Comparison of ENCODE assay signal across 17 cellular contexts in genomic region chr9:79644048-79644447, GRCh38.
DNase-seq lines count a peak whose midpoint lies in the region; ATAC-seq and TF ChIP-seq lines count a peak whose summit lies in the region.
"Had no signal": no experiment of that assay in that cellular context is flagged by ENCODE, and none has a peak within 500 bp of the region (broad histone marks: within the 10 kb centered on the region; RNA-seq: fewer than 3 reads in every experiment).

No MANE protein-coding gene starts in this region.

- no peak overlapping the region for H2BK12ac ChIP-seq in trophoblast cell (ENCODE audit: low read length)

- no peaks in the 10 kb centered on the region for H3K9me3 ChIP-seq in trophoblast cell (ENCODE audit: insufficient read depth, low read depth, low read length)
- H3K9me3 ChIP-seq in gastrocnemius medialis: no peaks in the 10 kb centered on the region
- no peaks in the 10 kb centered on the region for H3K9me3 ChIP-seq in esophagus squamous epithelium
- H3K9me3 ChIP-seq: Caco-2 had no signal

- H2BK120ac ChIP-seq in trophoblast cell (ENCODE audit: insufficient read depth, low read length, poor library complexity): no peak overlapping the region

- H2AK5ac ChIP-seq in trophoblast cell (ENCODE audit: low read length): no peak overlapping the region

- peaks cover 1% of the 10 kb centered on the region for H3K79me2 ChIP-seq in trophoblast cell (ENCODE audit: control insufficient read depth, insufficient read depth, low read length, poor library complexity)

- intact Hi-C loops in gastrocnemius medialis (cut with DNase I; ENCODE audit: low total_unique reads) (loop anchor here (5.0 kb wide), 1 partner anchor 38 kb away; no protein-coding TSS in a partner anchor), left cardiac atrium (cut with DNase I) (no loop called here), esophagus squamous epithelium (cut with DNase I) (no loop called here)

- H3K4me1 ChIP-seq in trophoblast cell (ENCODE audit: control insufficient read depth in 1 of 2, insufficient read depth in 2 of 2, low read length in 2 of 2) (no peaks in the 10 kb centered on the region), gastrocnemius medialis (peaks cover 9 to 14% of the 10 kb centered on the region in 2 donors), esophagus squamous epithelium (peaks cover 0 to 13% (median 0%) of the 10 kb centered on the region in 3 donors)
- H3K4me1 ChIP-seq: Caco-2 had no signal

- H3K27me3 Mint-ChIP-seq in nephron progenitor cell (ENCODE audit: low read depth, poor library complexity): no peaks in the 10 kb centered on the region
- H3K27me3 Mint-ChIP-seq: B cell; CD4-positive, alpha-beta T cell had no signal

- H3K36me3 Mint-ChIP-seq in nephron progenitor cell (ENCODE audit: low read depth): peaks cover 64% of the 10 kb centered on the region

- peak overlapping the region; percentile 36 for H3K4ac ChIP-seq in trophoblast cell (ENCODE audit: low read depth, low read length)

- TF ChIP-seq POLR2A in gastrocnemius medialis (IDR thresholded peaks at IDR 0.05) (no peak), esophagus squamous epithelium (IDR thresholded peaks at IDR 0.05) (no peak)

- no peaks in the 10 kb centered on the region for H3K79me1 ChIP-seq in trophoblast cell (ENCODE audit: low read length)

- TF ChIP-seq CTCF in nephron progenitor cell (IDR thresholded peaks at IDR 0.05) (no peak), gastrocnemius medialis (IDR thresholded peaks at IDR 0.05 in 4 of 5, conservative IDR thresholded peaks at IDR 0.05 in 1 of 5) (no peak), esophagus squamous epithelium (IDR thresholded peaks at IDR 0.05) (no peak)

- H4K8ac ChIP-seq in trophoblast cell (ENCODE audit: low read depth, low read length): no peak overlapping the region

- H3K18ac ChIP-seq in trophoblast cell (ENCODE audit: low read length): no peak overlapping the region

- H3K4me3 ChIP-seq in trophoblast cell (ENCODE audit: low read depth, low read length) (no peak overlapping the region), gastrocnemius medialis (no peak overlapping the region), esophagus squamous epithelium (no peak overlapping the region)
- H3K4me3 ChIP-seq: BLaER1 treated with 17β-estradiol and CSF1 and Interleukin-3, amounts not matched to agents 10 nM and 100 nM had no signal

- in situ Hi-C loops in gastrocnemius medialis (cut with MboI; ENCODE audit: low sequenced_read_pairs in 4 of 4): no loop called here

- no peak overlapping the region for H4K12ac ChIP-seq in trophoblast cell (ENCODE audit: low read depth, low read length)

- peak overlapping the region; percentile 91 for H3K27ac Mint-ChIP-seq in nephron progenitor cell
- H3K27ac Mint-ChIP-seq: B cell; CD4-positive, alpha-beta T cell; CD8-positive, alpha-beta T cell had no signal

- H3K27ac ChIP-seq in trophoblast cell (ENCODE audit: low read depth, low read length): no peak overlapping the region
- peak overlapping the region; percentile 39 to 69 (median 49) for H3K27ac ChIP-seq in gastrocnemius medialis
- H3K27ac ChIP-seq in esophagus squamous epithelium: no peak overlapping the region
- H3K27ac ChIP-seq: BLaER1 treated with 17β-estradiol and CSF1 and Interleukin-3, amounts not matched to agents 10 nM and 100 nM; C4-2B had no signal

- ATAC-seq in gastrocnemius medialis (no peak), left cardiac atrium (no peak)
- ATAC-seq: CD8-positive, alpha-beta T cell had no signal

- peaks cover 25% of the 10 kb centered on the region for H3K9me3 Mint-ChIP-seq in nephron progenitor cell

- no peak overlapping the region for H2AFZ ChIP-seq in trophoblast cell (ENCODE audit: insufficient read depth, low read length, poor library complexity)

- H3K14ac ChIP-seq in trophoblast cell (ENCODE audit: low read length): no peak overlapping the region

- no CpG with 5 or more reads among the region's 6 CpGs for WGBS in trophoblast cell (ENCODE audit: extremely low coverage, insufficient coverage, insufficient read length)
- WGBS in esophagus squamous epithelium, 2 donors: 85 to 87% methylated on average over 6 of the region's 6 CpGs

- no peak overlapping the region for H2BK5ac ChIP-seq in trophoblast cell (ENCODE audit: low read depth, low read length, poor library complexity)

- H3K27me3 ChIP-seq in trophoblast cell (ENCODE audit: insufficient read depth, low read length) (no peaks in the 10 kb centered on the region), gastrocnemius medialis (no peaks in the 10 kb centered on the region), esophagus squamous epithelium (no peaks in the 10 kb centered on the region)
- H3K27me3 ChIP-seq: BLaER1 treated with 17β-estradiol and CSF1 and Interleukin-3, amounts not matched to agents 10 nM and 100 nM had no signal

- peaks cover 6 to 8% of the 10 kb centered on the region in 2 experiments for H3K36me3 ChIP-seq in trophoblast cell (ENCODE audit: control insufficient read depth in 1 of 2, insufficient read depth in 2 of 2, low read length in 2 of 2)
- H3K36me3 ChIP-seq in gastrocnemius medialis: no peaks in the 10 kb centered on the region
- peaks cover 0 to 16% (median 0%) of the 10 kb centered on the region in 3 donors for H3K36me3 ChIP-seq in esophagus squamous epithelium

- H3K4me2 ChIP-seq in trophoblast cell (ENCODE audit: low read length): no peak overlapping the region
- H3K4me2 ChIP-seq: BLaER1 treated with 17β-estradiol and CSF1 and Interleukin-3, amounts not matched to agents 10 nM and 100 nM had no signal

- H3K4me1 Mint-ChIP-seq in nephron progenitor cell: peaks cover 5% of the 10 kb centered on the region

- no peak overlapping the region for H3K9ac ChIP-seq in trophoblast cell (ENCODE audit: low read length)
- H3K9ac ChIP-seq: BLaER1 treated with 17β-estradiol and CSF1 and Interleukin-3, amounts not matched to agents 10 nM and 100 nM had no signal

- no peak overlapping the region for H3K23ac ChIP-seq in trophoblast cell (ENCODE audit: low read length)

- DNase-seq in nephron progenitor cell (no peak), trophoblast cell (no peak), gastrocnemius medialis (no peak), left cardiac atrium (no peak), AML-193 (lab: John Stamatoyannopoulos, UW) (no peak), esophagus squamous epithelium (lab: John Stamatoyannopoulos, UW) (no peak)
- DNase-seq: 8988T; ACHN; Caco-2; Calu3; CD4-positive, alpha-beta T cell; CD8-positive, alpha-beta T cell; DMS79 treated with DMSO at 0.1 percent for 48 hours; GF-D8 had no signal

- no peak overlapping the region for H4K91ac ChIP-seq in trophoblast cell (ENCODE audit: low read depth, low read length)

- H3K4me3 Mint-ChIP-seq in nephron progenitor cell: no peak overlapping the region
- H3K4me3 Mint-ChIP-seq: B cell; CD4-positive, alpha-beta T cell; CD8-positive, alpha-beta T cell had no signal

Comparison
In these comparisons a context has a peak if more than half of its experiments do, and no peak if none do; other contexts are left out.
1. H3K27ac ChIP-seq: peak in gastrocnemius medialis (4 of 4); none in trophoblast cell (single experiment) and esophagus squamous epithelium (0 of 4).